19 cellular contexts compared by ENCODE assay signal in genomic region chr14:31568151-31568550, GRCh38. TPM values are rescaled to one million over a fixed set of nuclear protein-coding genes. Genes with fewer than 3 reads are reported as not detected.
DNase-seq lines count a peak whose midpoint lies in the region; ATAC-seq, FAIRE-seq and TF ChIP-seq lines count a peak whose summit lies in the region.
"Had no signal": no experiment of that assay in that cellular context is flagged by ENCODE, and none has a peak within 500 bp of the region (broad histone marks: within the 10 kb centered on the region; RNA-seq: fewer than 3 reads in every experiment).

No MANE protein-coding gene starts in this region.

- H3K36me3 ChIP-seq in IMR-90 (ENCODE audit: control insufficient read depth, insufficient read depth, low read length): no peaks in the 10 kb centered on the region; the same call in 1 of the 2 replicates

- H3K27ac ChIP-seq in AG04450 (ENCODE audit: low read depth, low read length) (no peak overlapping the region), IMR-90 (ENCODE audit: insufficient read depth, low read length) (no peak overlapping the region)
- H3K27ac ChIP-seq: body of pancreas had no signal

- no CpG with 5 or more reads among the region's 4 CpGs for WGBS in IMR-90 (ENCODE audit: extremely low coverage in 2 of 2, insufficient read length in 1 of 2), 2 experiments

- in situ Hi-C loops in IMR-90 (cut with MboI; ENCODE audit: low sequenced_read_pairs): no loop called here

- H3K27ac Mint-ChIP-seq in memory B cell: peak overlapping the region; percentile 52
- H3K27ac Mint-ChIP-seq: B cell, GM23338 had no signal

- CTCF ChIA-PET in AG04450 (lab: Charles Lee): no interaction called here
- CTCF ChIA-PET in IMR-90 (lab: Yijun Ruan, JAX): no interaction called here

- dilution Hi-C loops in IMR-90 (cut with HindIII; ENCODE audit: low sequenced_read_pairs, unreplicated experiment): no loop called here

- H3K4me1 Mint-ChIP-seq in memory B cell: peaks cover 3% of the 10 kb centered on the region
- H3K4me1 Mint-ChIP-seq: GM23338 had no signal

- 0 out of 2 replicates have a peak overlapping the region, but pooled peaks have one; percentile 17 for H3K4ac ChIP-seq in IMR-90 (ENCODE audit: low read depth, low read length)

- TF ChIP-seq RAD21 in IMR-90 (IDR thresholded peaks at IDR 0.05; ENCODE audit: low read length): no peak

- H4K20me1 ChIP-seq in IMR-90 (ENCODE audit: insufficient read depth, low read length): no peaks in the 10 kb centered on the region

- H3K9me1 ChIP-seq in IMR-90 (ENCODE audit: insufficient read depth, low read length): no peaks in the 10 kb centered on the region

- H3K18ac ChIP-seq in IMR-90 (ENCODE audit: low read depth, low read length): no peak overlapping the region

- H2AFZ ChIP-seq in IMR-90 (replicated peaks; ENCODE audit: low read length, poor library complexity): no peak overlapping the region
- H2AFZ ChIP-seq: GM23338 had no signal

- H3K79me1 ChIP-seq in IMR-90 (ENCODE audit: low read depth in 1 of 2, low read length in 2 of 2): no peaks in the 10 kb centered on the region; a peak in 2 of 4 replicates

- no peak overlapping the region for H2BK15ac ChIP-seq in IMR-90 (ENCODE audit: low read depth, low read length)

- H3K9me3 ChIP-seq in AG04450 (ENCODE audit: control insufficient read depth, insufficient read depth, low read length) (no peaks in the 10 kb centered on the region), IMR-90 (ENCODE audit: control insufficient read depth, insufficient read depth, low read length) (no peaks in the 10 kb centered on the region)
- H3K9me3 ChIP-seq: body of pancreas had no signal

- TF ChIP-seq POLR2A in IMR-90 (IDR thresholded peaks at IDR 0.05; ENCODE audit: low read depth, low read length): no peak

- POLR2A ChIA-PET in AG04450 (lab: Yijun Ruan, JAX) (interaction anchor here (0.5 kb wide), 1 partner anchor 991 kb away, joined by 8 read pairs; no protein-coding TSS in a partner anchor), IMR-90 (lab: Charles Lee; ENCODE audit: unreplicated experiment) (no interaction called here)

- no peak overlapping the region for H3K4me3 Mint-ChIP-seq in memory B cell
- H3K4me3 Mint-ChIP-seq: B cell, GM23338 had no signal

- peaks cover 20% of the 10 kb centered on the region for H3K36me3 Mint-ChIP-seq in memory B cell

- H2BK5ac ChIP-seq in IMR-90 (ENCODE audit: low read depth, low read length, poor library complexity, severe bottlenecking): peak overlapping the region; percentile 91

- no TSS peak for BruUV-seq in IMR-90 (replicated peaks; lab: Mats Ljungman, UMichigan)

- intact Hi-C loops in IMR-90 (cut with micrococcal nuclease): loop anchor here (10.0 kb wide), 1 partner anchor 897 kb away; no protein-coding TSS in a partner anchor

- no peak overlapping the region for H4K91ac ChIP-seq in IMR-90 (ENCODE audit: insufficient read depth, low read depth, low read length)

- H2AK9ac ChIP-seq in IMR-90 (replicated peaks; ENCODE audit: low read depth, low read length, poor library complexity): no peak overlapping the region

- no peak overlapping the region for H3K14ac ChIP-seq in IMR-90 (replicated peaks; ENCODE audit: low read depth, low read length)

- no peak for FAIRE-seq in urothelium cell line (lab: Jason Lieb, UNC)
- FAIRE-seq: frontal cortex had no signal

- peaks cover 9% of the 10 kb centered on the region for H3K4me1 ChIP-seq in IMR-90 (ENCODE audit: control insufficient read depth, insufficient read depth, low read length)
- H3K4me1 ChIP-seq: body of pancreas had no signal

- H4K8ac ChIP-seq in IMR-90 (ENCODE audit: low read depth in 2 of 2, low read length in 2 of 2): no peak overlapping the region; a peak in 1 of 4 replicates

- ATAC-seq in IMR-90 (ENCODE audit: low read depth) (peak; percentile 79), memory B cell (ENCODE audit: low read depth) (no peak), HG02678 (IDR thresholded peaks at IDR 0.05; ENCODE audit: unreplicated experiment) (no peak)
- ATAC-seq: body of pancreas, GM23338 had no signal

- H3K56ac ChIP-seq in IMR-90 (ENCODE audit: extremely low read depth, insufficient read depth, low read length): peak overlapping the region; percentile 29; the same call in 1 of the 2 replicates

- H3K27me3 Mint-ChIP-seq in memory B cell: no peaks in the 10 kb centered on the region
- H3K27me3 Mint-ChIP-seq: B cell had no signal

- H2AK5ac ChIP-seq in IMR-90 (ENCODE audit: low read depth, low read length): no peak overlapping the region

- no peak overlapping the region for H4K5ac ChIP-seq in IMR-90 (ENCODE audit: low read depth, low read length)

- peak overlapping the region; percentile 71; the same call in 1 of the 2 replicates for H2BK120ac ChIP-seq in IMR-90 (ENCODE audit: low read depth, low read length)

- H3K23ac ChIP-seq in IMR-90 (ENCODE audit: low read depth, low read length): no peak overlapping the region

- no peaks in the 10 kb centered on the region for H3K27me3 ChIP-seq in AG04450 (ENCODE audit: control insufficient read depth, insufficient read depth, low read length)
- H3K27me3 ChIP-seq in IMR-90 (ENCODE audit: control insufficient read depth, insufficient read depth, low read length): no peaks in the 10 kb centered on the region
- H3K27me3 ChIP-seq: body of pancreas had no signal

- peak overlapping the region; percentile 58; the same call in 1 of the 2 replicates for H2BK20ac ChIP-seq in IMR-90 (ENCODE audit: low read depth, low read length)

- no peak for TF ChIP-seq CTCF in AG04450 (IDR thresholded peaks at IDR 0.05; ENCODE audit: low read depth, low read length)
- TF ChIP-seq CTCF in IMR-90 (conservative IDR thresholded peaks at IDR 0.05; ENCODE audit: low read depth, low read length): no peak
- no peak for TF ChIP-seq CTCF in choroid plexus epithelial cell (conservative IDR thresholded peaks at IDR 0.05; ENCODE audit: low read depth, low read length)

- peak overlapping the region; percentile 49; the same call in 1 of the 2 replicates for H3K4me2 ChIP-seq in IMR-90 (ENCODE audit: low read depth, low read length)
- H3K4me2 ChIP-seq: GM23338 had no signal

- DNase-seq in AG04450 (ENCODE audit: low read depth, low spot score) (peak; percentile 15), IMR-90 (peak; percentile 70), choroid plexus epithelial cell (ENCODE audit: low read depth) (peak; percentile 67), memory B cell (ENCODE audit: low spot score in 2 of 2) (no peak), NCI-H524 (lab: John Stamatoyannopoulos, UW) (no peak), urothelium cell line (ENCODE audit: low spot score) (no peak)
- no peak for DNase-seq in stimulated activated CD4-positive, alpha-beta T cell treated with anti-CD3 and anti-CD28 coated beads, Interleukin-4, amount 100 ng/mL, for 1 hour
- DNase-seq: activated CD4-positive, alpha-beta T cell treated with anti-CD3 and anti-CD28 coated beads for 4 hours; activated CD8-positive, alpha-beta memory T cell treated with anti-CD3 and anti-CD28 coated beads, Interleukin-2, amount 50 U/mL, for 48 hours; activated naive CD4-positive, alpha-beta T cell; body of pancreas; effector CD4-positive, alpha-beta T cell; NCI-H524 treated with DMSO at 0.1 percent for 48 hours; retina; SIG-M5 had no signal

- no peak overlapping the region for H3K4me3 ChIP-seq in AG04450 (ENCODE audit: low read depth, low read length)
- H3K4me3 ChIP-seq in IMR-90 (ENCODE audit: insufficient read depth, low read depth, low read length): no peak overlapping the region
- no peak overlapping the region for H3K4me3 ChIP-seq in choroid plexus epithelial cell (ENCODE audit: low read depth, low read length)
- H3K4me3 ChIP-seq: body of pancreas, GM23338 had no signal

- H3K9me3 Mint-ChIP-seq in memory B cell: no peaks in the 10 kb centered on the region
- H3K9me3 Mint-ChIP-seq: GM23338 had no signal

- H3K9ac ChIP-seq in IMR-90 (ENCODE audit: low read depth, low read length): peak overlapping the region; percentile 43; the same call in 1 of the 2 replicates

TF ChIP-seq in IMR-90, 13 proteins besides CTCF, POLR2A, EP300 and RAD21:
- TF ChIP-seq CEBPB (IDR thresholded peaks at IDR 0.05; ENCODE audit: low read depth, low read length) (no peak), BHLHE40 (IDR thresholded peaks at IDR 0.05; ENCODE audit: low read depth, low read length) (no peak), FOS (IDR thresholded peaks at IDR 0.05; ENCODE audit: low read depth, low read length) (no peak)

RNA-seq across cellular contexts. Expression of gene NUBPL, which starts 6.9 kb away (rescaled TPM):
- polyA plus RNA-seq in AG04450 (2011; rRNA removed) (7.3 and 9.3 TPM in 2 replicates), IMR-90 (2012; rRNA removed) (4.7 and 5.4 TPM in 2 replicates)
- 4.3 and 8.8 TPM in 2 replicates for polyA minus RNA-seq in AG04450 (2011; rRNA and poly(A)+ RNA removed)
- 11.5 and 15.6 TPM in 2 replicates for total RNA-seq in IMR-90 (2012; rRNA removed)
- polyA plus RNA-seq in IMR-90 (2012; cell fraction: cytosol; rRNA removed): 1.3 and 1.7 TPM in 2 replicates
- polyA plus RNA-seq in IMR-90 (2012; cell fraction: nucleus; rRNA removed; ENCODE audit: low replicate concordance): 0.36 and 3.1 TPM in 2 replicates

Comparison
In these comparisons a context has a peak if more than half of its experiments do, and no peak if none do; other contexts are left out.
1. DNase-seq: peak in AG04450 (single experiment), IMR-90 (single experiment) and choroid plexus epithelial cell (single experiment); none in memory B cell (0 of 2), NCI-H524 (0 of 2), stimulated activated CD4-positive, alpha-beta T cell treated with anti-CD3 and anti-CD28 coated beads, Interleukin-4, amount 100 ng/mL, for 1 hour (single experiment) and urothelium cell line (single experiment).